In genomic region chr13:26508885-26509284, GRCh38 we compare ENCODE assay signal across 10 cellular contexts. TPM values are rescaled to one million over a fixed set of nuclear protein-coding genes. Genes with fewer than 3 reads are reported as not detected.
DNase-seq lines count a peak whose midpoint lies in the region; ATAC-seq and TF ChIP-seq lines count a peak whose summit lies in the region.
"Had no signal": no experiment of that assay in that cellular context is flagged by ENCODE, and none has a peak within 500 bp of the region (broad histone marks: within the 10 kb centered on the region; RNA-seq: fewer than 3 reads in every experiment).

No MANE protein-coding gene starts in this region.

- H2AFZ ChIP-seq in SK-N-SH (ENCODE audit: low read depth) = no peak overlapping the region

- H3K36me3 Mint-ChIP-seq in osteocyte (ENCODE audit: unreplicated experiment) = no peaks in the 10 kb centered on the region
- H3K36me3 Mint-ChIP-seq in CD14-positive monocyte = no peaks in the 10 kb centered on the region

- H3K9me3 Mint-ChIP-seq in osteocyte (ENCODE audit: unreplicated experiment) (no peaks in the 10 kb centered on the region), CD14-positive monocyte (peaks cover 6 to 22% (median 15%) of the 10 kb centered on the region in 7 donors)

- H3K9ac ChIP-seq in SK-N-SH = no peak overlapping the region

- H3K27ac ChIP-seq in SK-N-SH (ENCODE audit: low read depth in 2 of 2, low read length in 1 of 2) (no peak overlapping the region), gastroesophageal sphincter (peak overlapping the region in 1 of 4 donors; percentile 39)

- no peak for TF ChIP-seq RAD21 in SK-N-SH (IDR thresholded peaks at IDR 0.05; ENCODE audit: low read length)

- H3K4me1 ChIP-seq in SK-N-SH (ENCODE audit: control insufficient read depth in 1 of 2, insufficient read depth in 2 of 2, low read depth in 1 of 2, low read length in 1 of 2) = no peaks in the 10 kb centered on the region
- H3K4me1 ChIP-seq in gastroesophageal sphincter = no peaks in the 10 kb centered on the region

- no peaks in the 10 kb centered on the region for H4K20me1 ChIP-seq in SK-N-SH (ENCODE audit: insufficient read depth)

- TF ChIP-seq POLR2A in gastroesophageal sphincter (IDR thresholded peaks at IDR 0.05) = no peak

- no peaks in the 10 kb centered on the region for H3K79me2 ChIP-seq in SK-N-SH (ENCODE audit: insufficient read depth)

- no peaks in the 10 kb centered on the region for H3K4me1 Mint-ChIP-seq in osteocyte (ENCODE audit: unreplicated experiment)
- H3K4me1 Mint-ChIP-seq in CD14-positive monocyte = no peaks in the 10 kb centered on the region

- H3K4me3 ChIP-seq in SK-N-SH (ENCODE audit: low read depth in 2 of 2, low read length in 1 of 2) = no peak overlapping the region
- H3K4me3 ChIP-seq in gastroesophageal sphincter = no peak overlapping the region
- H3K4me3 ChIP-seq in skeletal muscle cell (ENCODE audit: low read depth, low read length) = no peak overlapping the region

- TF ChIP-seq EP300 in SK-N-SH (IDR thresholded peaks at IDR 0.05; ENCODE audit: borderline replicate concordance in 1 of 2, low read depth in 1 of 2, low read length in 1 of 2) (no peak), gastroesophageal sphincter (IDR thresholded peaks at IDR 0.05) (no peak)

- H3K36me3 ChIP-seq in SK-N-SH (replicated peaks in 1 of 2; ENCODE audit: control insufficient read depth in 1 of 2, insufficient read depth in 2 of 2, low read length in 1 of 2) = no peaks in the 10 kb centered on the region
- no peaks in the 10 kb centered on the region for H3K36me3 ChIP-seq in gastroesophageal sphincter

- DNase-seq in GM04504 (ENCODE audit: low read depth) (peak; percentile 88), SK-N-SH (no peak), skeletal muscle cell (ENCODE audit: low read depth) (peak; percentile 95), osteocyte (ENCODE audit: extremely low spot score, unreplicated experiment) (no peak), HuH-7 (ENCODE audit: low spot score) (no peak), CD14-positive monocyte (ENCODE audit: low spot score) (no peak)
- DNase-seq: activated T-cell treated with anti-CD3 and anti-CD28 coated beads for 4 hours, DND-41 had no signal

- H3K9me2 ChIP-seq in SK-N-SH = no peaks in the 10 kb centered on the region

- TF ChIP-seq CTCF in SK-N-SH (IDR thresholded peaks at IDR 0.05) = no peak
- no peak for TF ChIP-seq CTCF in gastroesophageal sphincter (IDR thresholded peaks at IDR 0.05)
- no peak for TF ChIP-seq CTCF in osteocyte (IDR thresholded peaks at IDR 0.05)
- TF ChIP-seq CTCF in CD14-positive monocyte (IDR thresholded peaks at IDR 0.05) = no peak

- 39% methylated on average over 4 of the region's 4 CpGs for WGBS in SK-N-SH (ENCODE audit: low lambda C conversion rate)
- 59% methylated on average over 4 of the region's 4 CpGs; no CpG with 5 or more reads in 1 of the 2 donors for WGBS in gastroesophageal sphincter (ENCODE audit: low coverage in 1 of 2), 2 donors

- ATAC-seq in gastroesophageal sphincter = peak; percentile 94
- ATAC-seq in HG03342 (IDR thresholded peaks at IDR 0.05; ENCODE audit: unreplicated experiment) = no peak

- POLR2A ChIA-PET in SK-N-SH (lab: Yijun Ruan, JAX) = no interaction called here

- H3K9me3 ChIP-seq in SK-N-SH = no peaks in the 10 kb centered on the region; the same call in 1 of the 2 replicates
- peaks cover 0 to 5% (median 0%) of the 10 kb centered on the region in 3 donors for H3K9me3 ChIP-seq in gastroesophageal sphincter

- no peaks in the 10 kb centered on the region for H3K27me3 ChIP-seq in SK-N-SH (ENCODE audit: insufficient read depth)
- H3K27me3 ChIP-seq in gastroesophageal sphincter = peaks cover 26% of the 10 kb centered on the region

- H3K4me2 ChIP-seq in SK-N-SH = no peak overlapping the region

- H3K27me3 Mint-ChIP-seq in osteocyte (ENCODE audit: unreplicated experiment) (peaks cover 6% of the 10 kb centered on the region), CD14-positive monocyte (ENCODE audit: low read depth in 3 of 3) (peaks cover 4 to 9% (median 6%) of the 10 kb centered on the region in 3 donors)

- intact Hi-C loops in CD14-positive monocyte (cut with micrococcal nuclease) = loop anchor here in 1 of 2 donors (10.0 kb wide), 1 partner anchor 334 kb away; no protein-coding TSS in a partner anchor

- CTCF ChIA-PET in SK-N-SH (lab: Yijun Ruan, JAX) = no interaction called here

- no peaks in the 10 kb centered on the region for H3F3A ChIP-seq in SK-N-SH (replicated peaks; ENCODE audit: insufficient read depth)

- no peak overlapping the region for H3K27ac Mint-ChIP-seq in osteocyte (ENCODE audit: unreplicated experiment)
- H3K27ac Mint-ChIP-seq in CD14-positive monocyte = no peak overlapping the region

- H3K4me3 Mint-ChIP-seq in osteocyte (ENCODE audit: unreplicated experiment) (no peak overlapping the region), CD14-positive monocyte (no peak overlapping the region)

TF ChIP-seq in SK-N-SH, 30 proteins besides CTCF, POLR2A, EP300 and RAD21:
- peak; percentile 9; the same call in 1 of the 2 replicates for TF ChIP-seq FOSL2 (IDR thresholded peaks at IDR 0.05; ENCODE audit: borderline replicate concordance, low read depth)
- TF ChIP-seq ZBTB33 (IDR thresholded peaks at IDR 0.05; ENCODE audit: borderline replicate concordance, low read depth) = no peak
- peak; percentile 41; the same call in 1 of the 2 replicates for TF ChIP-seq NFIC (IDR thresholded peaks at IDR 0.05; ENCODE audit: borderline replicate concordance)
TF ChIP-seq in SK-N-SH: peak in this region for 2.

RNA-seq across cellular contexts. Expression of gene WASF3, which starts 48.6 kb away (rescaled TPM):
- polyA plus RNA-seq in SK-N-SH (2012; rRNA removed) (10.4 and 12.8 TPM in 2 replicates), CD14-positive monocyte (not detected)
- polyA plus RNA-seq in SK-N-SH (2012; cell fraction: cytosol; rRNA removed) = 14.4 and 14.8 TPM in 2 replicates
- 13.8 and 19.2 TPM in 2 replicates for polyA plus RNA-seq in SK-N-SH (2012; cell fraction: nucleus; rRNA removed)
- total RNA-seq in gastroesophageal sphincter (10 to 100 TPM; 13.7 to 19.0 (median 18.7) TPM), osteocyte (17.1 and 20.0 TPM in 2 replicates)

Comparison
In these comparisons a context has a peak if more than half of its experiments do, and no peak if none do; other contexts are left out.
1. DNase-seq: peak in GM04504 (single experiment) and skeletal muscle cell (single experiment); none in SK-N-SH (single experiment), osteocyte (single experiment), HuH-7 (single experiment) and CD14-positive monocyte (single experiment).